In the genomic region with DNA sequence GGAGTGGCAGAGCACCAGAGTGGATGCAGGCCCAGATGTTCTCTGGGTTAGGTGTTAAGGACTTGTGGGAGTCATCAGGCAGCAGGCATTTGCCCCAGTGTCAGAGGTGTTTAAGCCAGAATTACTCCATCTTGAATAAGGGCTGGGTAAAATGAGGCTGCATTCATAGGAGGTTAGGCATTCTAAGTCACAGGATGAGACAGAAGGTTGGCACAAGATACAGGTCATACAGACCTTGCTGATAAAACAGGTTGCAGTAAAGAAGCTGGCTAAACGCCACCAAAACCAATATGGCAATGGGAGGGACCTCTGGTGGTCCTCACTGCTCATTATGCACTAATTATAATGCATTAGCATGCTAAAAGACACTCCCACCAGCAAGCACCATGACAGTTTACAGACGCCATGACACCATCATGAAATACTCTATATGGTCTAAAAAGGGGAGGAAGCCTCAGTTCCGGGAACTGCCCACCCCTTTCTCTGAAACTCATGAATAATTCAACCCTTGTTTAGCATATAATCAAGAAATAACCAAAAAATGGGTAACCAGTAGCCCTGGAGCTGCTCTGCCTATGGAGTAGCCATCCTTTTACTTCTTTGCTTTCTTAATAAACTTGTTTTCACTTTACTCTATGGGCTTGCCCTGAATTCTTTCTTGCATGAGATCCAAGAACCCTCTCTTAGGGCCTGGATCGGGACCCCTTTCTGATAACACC, we compare ENCODE assay signal across 8 cellular contexts.
A peak's percentile ranks its signal among the peaks of the same experiment; 100 is the strongest.
DNase-seq lines count a peak whose midpoint lies in the region; ATAC-seq, FAIRE-seq and TF ChIP-seq lines count a peak whose summit lies in the region.

No MANE protein-coding gene starts in this region.

- H3K4me3 ChIP-seq in NB4 (ENCODE audit: low read depth, low read length) (peak overlapping the region; percentile 57), iPS-18c (ENCODE audit: insufficient read depth, low read depth, low read length) (peak overlapping the region; percentile 71)

- DNase-seq in GM19239 (ENCODE audit: insufficient read length, low spot score), result no peak
- no peak for DNase-seq in NB4 (ENCODE audit: low read depth)
- peak; percentile 41 for DNase-seq in activated T-cell treated with anti-CD3 and anti-CD28 coated beads for 48 hours (ENCODE audit: low read depth)
- DNase-seq in stimulated activated CD8-positive, alpha-beta memory T cell treated with anti-CD3 and anti-CD28 coated beads, Interleukin-15, amount 100 ng/mL, for 1 hour (ENCODE audit: low read depth), result peak; percentile 24
- no peak for DNase-seq in germinal center (ENCODE audit: low spot score)
- no peak for DNase-seq in urothelium cell line (ENCODE audit: low spot score)

- no peak for ATAC-seq in GM18861 (IDR thresholded peaks at IDR 0.05; ENCODE audit: unreplicated experiment)

- no peak for TF ChIP-seq POLR2A in NB4 (IDR thresholded peaks at IDR 0.05; ENCODE audit: extremely low read depth, insufficient read length)

- H3K9me3 ChIP-seq in iPS-18c (ENCODE audit: control insufficient read depth, insufficient read depth, low read length), result no peaks in the 10 kb centered on the region

- peak; percentile 35 for FAIRE-seq in GM19239 (lab: Jason Lieb, UNC)
- FAIRE-seq in urothelium cell line (lab: Jason Lieb, UNC), result no peak

- TF ChIP-seq CTCF in NB4 (IDR thresholded peaks at IDR 0.05; ENCODE audit: low read depth, low read length), result no peak

Comparison
In these comparisons a context has a peak if more than half of its experiments do, and no peak if none do; other contexts are left out.
1. DNase-seq: peak in activated T-cell treated with anti-CD3 and anti-CD28 coated beads for 48 hours (single experiment) and stimulated activated CD8-positive, alpha-beta memory T cell treated with anti-CD3 and anti-CD28 coated beads, Interleukin-15, amount 100 ng/mL, for 1 hour (single experiment); none in GM19239 (single experiment), NB4 (single experiment), germinal center (single experiment) and urothelium cell line (single experiment).